ENCODE assay signal across 8 cellular contexts in genomic region chr18:80034068-80034851, GRCh38. TPM values are rescaled to one million over a fixed set of nuclear protein-coding genes. Genes with fewer than 3 reads are reported as not detected.
DNase-seq lines count a peak whose midpoint lies in the region; ATAC-seq and FAIRE-seq lines count a peak whose summit lies in the region.

TSS of gene RBFA (plus strand) at chr18:80034434. CDS start at chr18:80034496, 62 bp downstream.

- no peaks in the 10 kb centered on the region for H3K36me3 ChIP-seq in endocrine pancreas (ENCODE audit: control insufficient read depth, insufficient read depth, low read length)

- H3K4me1 ChIP-seq in endocrine pancreas (ENCODE audit: control insufficient read depth, insufficient read depth, low read length), result no peaks in the 10 kb centered on the region

- ATAC-seq in GM21367 (IDR thresholded peaks at IDR 0.05; ENCODE audit: unreplicated experiment), result peak; percentile 68

- no peaks in the 10 kb centered on the region for H3K9me3 ChIP-seq in endocrine pancreas (ENCODE audit: control insufficient read depth, low read length)

- peak within 1 kb of the TSS; percentile 85 for H3K4me3 ChIP-seq in endocrine pancreas (ENCODE audit: control insufficient read depth, insufficient read depth, low read length)

- DNase-seq in COR-L47 (lab: John Stamatoyannopoulos, UW) (peak; percentile 100), HTR-8/SVneo (ENCODE audit: insufficient read length, low spot score) (peak; percentile 76), NOMO-1 treated with DMSO at 0.1 percent for 48 hours (lab: John Stamatoyannopoulos, UW; ENCODE audit: unreplicated experiment) (peak; percentile 99), mesenteric fat pad (ENCODE audit: low spot score) (peak; percentile 100)
- peak; percentile 98 to 99 (median 98) for DNase-seq in activated CD8-positive, alpha-beta memory T cell treated with anti-CD3 and anti-CD28 coated beads for 48 hours (ENCODE audit: low read depth in 2 of 3, low spot score in 2 of 3)
- DNase-seq in stimulated activated CD8-positive, alpha-beta memory T cell treated with anti-CD3 and anti-CD28 coated beads, Interleukin-15, amount 100 ng/mL, for 24 hours (ENCODE audit: low read depth), result peak; percentile 99

- peak within 1 kb of the TSS; percentile 72 for H3K9ac ChIP-seq in endocrine pancreas (ENCODE audit: control insufficient read depth, insufficient read depth, low read length)

- H3K27me3 ChIP-seq in endocrine pancreas (ENCODE audit: control insufficient read depth, insufficient read depth, low read length), result no peaks in the 10 kb centered on the region

- FAIRE-seq in HTR-8/SVneo (lab: Jason Lieb, UNC), result peak; percentile 98

RNA-seq across cellular contexts. Expression of gene RBFA, which starts in this region (rescaled TPM):
- 31.7 TPM for total RNA-seq in mesenteric fat pad

Comparison
In these comparisons a context has a peak if more than half of its experiments do, and no peak if none do; other contexts are left out.
1. Peak in every context shown above with its lines: DNase-seq, ATAC-seq and H3K4me3 ChIP-seq.